Comparison of ENCODE assay signal across 25 cellular contexts in the genomic region with DNA sequence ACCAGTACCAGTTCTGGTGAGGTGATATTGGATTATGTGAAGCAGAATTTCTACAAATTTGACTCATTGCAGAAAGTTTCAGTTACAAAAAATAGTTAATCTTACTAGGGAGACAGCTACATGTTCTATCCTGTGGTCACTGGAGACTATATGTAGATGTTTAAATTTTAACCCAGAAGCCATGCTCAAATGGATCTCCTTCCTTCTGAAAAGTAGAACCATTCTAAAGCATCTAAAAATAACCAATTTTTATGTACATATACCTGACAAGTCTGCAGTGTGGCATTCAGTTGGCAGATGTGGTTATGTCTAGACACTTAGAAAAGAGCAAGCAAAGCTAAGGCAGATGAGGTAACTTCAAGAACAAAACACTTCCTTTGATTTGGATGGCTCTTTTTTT.
DNase-seq lines count a peak whose midpoint lies in the region; ATAC-seq, FAIRE-seq and TF ChIP-seq lines count a peak whose summit lies in the region.
"Had no signal": no experiment of that assay in that cellular context is flagged by ENCODE, and none has a peak within 500 bp of the region (broad histone marks: within the 10 kb centered on the region; RNA-seq: fewer than 3 reads in every experiment).

No MANE protein-coding gene starts in this region.

- no peak for TF ChIP-seq CTCF in A549 (IDR thresholded peaks at IDR 0.05)
- no peak for TF ChIP-seq CTCF in GM20000 (IDR thresholded peaks at IDR 0.05; ENCODE audit: extremely low read depth, missing control alignments)
- no peak for TF ChIP-seq CTCF in foreskin fibroblast (IDR thresholded peaks at IDR 0.05; ENCODE audit: low read depth, low read length)

- DNase-seq in A549 (ENCODE audit: low read depth in 1 of 2, low spot score in 1 of 2) (no peak), GM20000 (ENCODE audit: low spot score) (no peak), NCI-H1092 (lab: John Stamatoyannopoulos, UW) (no peak), NCI-H526 (lab: John Stamatoyannopoulos, UW) (no peak), foreskin fibroblast (no peak)
- DNase-seq: 8988T; activated CD4-positive, alpha-beta T cell treated with anti-CD3 and anti-CD28 coated beads for 48 hours; activated CD8-positive, alpha-beta memory T cell treated with anti-CD3 and anti-CD28 coated beads, Interleukin-2, amount 10 ng/mL, durations not matched to agents 7 days and 5 days; DMS79 treated with DMSO at 0.1 percent for 48 hours; gastrocnemius medialis; MM.1S; NCI-H146; NCI-H69; occipital lobe; SIG-M5; small intestine; stimulated activated CD4-positive, alpha-beta T cell treated with anti-CD3 and anti-CD28 coated beads, Interleukin-2, amount 100 ng/mL, for 48 hours; stomach; T-helper 1 cell had no signal

- no peaks in the 10 kb centered on the region for H3K9me3 ChIP-seq in A549
- H3K9me3 ChIP-seq: gastrocnemius medialis, stomach had no signal

- POLR2A ChIA-PET in A549 (lab: Yijun Ruan, JAX), result no interaction called here

- no peak overlapping the region for H3K27ac ChIP-seq in A549
- H3K27ac ChIP-seq: gastrocnemius medialis, stomach had no signal

- H3K4me2 ChIP-seq in A549, result no peak overlapping the region

- TF ChIP-seq EP300 in A549 (IDR thresholded peaks at IDR 0.05), result no peak

- H3K4me3 ChIP-seq in A549 (no peak overlapping the region), foreskin fibroblast (ENCODE audit: low read depth in 1 of 2, low read length in 2 of 2) (no peak overlapping the region)
- H3K4me3 ChIP-seq: gastrocnemius medialis, stomach had no signal

- CTCF ChIA-PET in A549 (lab: Yijun Ruan, JAX), result no interaction called here

- H3K4me1 ChIP-seq in A549, result no peaks in the 10 kb centered on the region
- H3K4me1 ChIP-seq: gastrocnemius medialis, stomach had no signal

- TF ChIP-seq POLR2A in A549 (IDR thresholded peaks at IDR 0.05; ENCODE audit: low read length), result no peak

- FAIRE-seq in A549 (lab: Jason Lieb, UNC), result peak; percentile 72
- FAIRE-seq: GM12892, keratinocyte, small intestine had no signal

- TF ChIP-seq RAD21 in A549 (conservative IDR thresholded peaks at IDR 0.05 in 1 of 2, IDR thresholded peaks at IDR 0.05 in 1 of 2), result no peak

- ATAC-seq in A549, result no peak
- peak; percentile 85 for ATAC-seq in GM19452 (IDR thresholded peaks at IDR 0.05; ENCODE audit: unreplicated experiment)
- peak; percentile 64 for ATAC-seq in HG02840 (IDR thresholded peaks at IDR 0.05; ENCODE audit: low FRiP score, unreplicated experiment)
- peak; percentile 79 for ATAC-seq in HG03378 (IDR thresholded peaks at IDR 0.05; ENCODE audit: unreplicated experiment)
- ATAC-seq: activated CD8-positive, alpha-beta memory T cell treated with anti-CD3 and anti-CD28 coated beads, Interleukin-2, amount 10 ng/mL, durations not matched to agents 7 days and 5 days; esophagus mucosa; gastrocnemius medialis had no signal

TF ChIP-seq in A549, 52 proteins besides CTCF, POLR2A, EP300 and RAD21:
- TF ChIP-seq TP53 (CRISPR knock-in tag; IDR thresholded peaks at IDR 0.05) (no peak), SMC3 (IDR thresholded peaks at IDR 0.05) (no peak), MAZ (IDR thresholded peaks at IDR 0.05; ENCODE audit: borderline replicate concordance, low read depth, low read length) (no peak), FOSL2 (IDR thresholded peaks at IDR 0.05) (no peak), FOSL2 (CRISPR knock-in tag; IDR thresholded peaks at IDR 0.05) (no peak), CBX8 (IDR thresholded peaks at IDR 0.05) (no peak), MAFK (IDR thresholded peaks at IDR 0.05; ENCODE audit: partially characterized antibody) (no peak), HDAC2 (IDR thresholded peaks at IDR 0.05) (no peak), RARB (CRISPR knock-in tag; IDR thresholded peaks at IDR 0.05) (no peak), ZSCAN20 (CRISPR knock-in tag; IDR thresholded peaks at IDR 0.05) (no peak), CEBPB (IDR thresholded peaks at IDR 0.05) (no peak), FOSB (CRISPR knock-in tag; IDR thresholded peaks at IDR 0.05) (no peak)
- TF ChIP-seq, protein P1, sequence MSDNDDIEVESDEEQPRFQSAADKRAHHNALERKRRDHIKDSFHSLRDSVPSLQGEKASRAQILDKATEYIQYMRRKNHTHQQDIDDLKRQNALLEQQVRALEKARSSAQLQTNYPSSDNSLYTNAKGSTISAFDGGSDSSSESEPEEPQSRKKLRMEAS (IDR thresholded peaks at IDR 0.05), result no peak
- TF ChIP-seq, protein P2, sequence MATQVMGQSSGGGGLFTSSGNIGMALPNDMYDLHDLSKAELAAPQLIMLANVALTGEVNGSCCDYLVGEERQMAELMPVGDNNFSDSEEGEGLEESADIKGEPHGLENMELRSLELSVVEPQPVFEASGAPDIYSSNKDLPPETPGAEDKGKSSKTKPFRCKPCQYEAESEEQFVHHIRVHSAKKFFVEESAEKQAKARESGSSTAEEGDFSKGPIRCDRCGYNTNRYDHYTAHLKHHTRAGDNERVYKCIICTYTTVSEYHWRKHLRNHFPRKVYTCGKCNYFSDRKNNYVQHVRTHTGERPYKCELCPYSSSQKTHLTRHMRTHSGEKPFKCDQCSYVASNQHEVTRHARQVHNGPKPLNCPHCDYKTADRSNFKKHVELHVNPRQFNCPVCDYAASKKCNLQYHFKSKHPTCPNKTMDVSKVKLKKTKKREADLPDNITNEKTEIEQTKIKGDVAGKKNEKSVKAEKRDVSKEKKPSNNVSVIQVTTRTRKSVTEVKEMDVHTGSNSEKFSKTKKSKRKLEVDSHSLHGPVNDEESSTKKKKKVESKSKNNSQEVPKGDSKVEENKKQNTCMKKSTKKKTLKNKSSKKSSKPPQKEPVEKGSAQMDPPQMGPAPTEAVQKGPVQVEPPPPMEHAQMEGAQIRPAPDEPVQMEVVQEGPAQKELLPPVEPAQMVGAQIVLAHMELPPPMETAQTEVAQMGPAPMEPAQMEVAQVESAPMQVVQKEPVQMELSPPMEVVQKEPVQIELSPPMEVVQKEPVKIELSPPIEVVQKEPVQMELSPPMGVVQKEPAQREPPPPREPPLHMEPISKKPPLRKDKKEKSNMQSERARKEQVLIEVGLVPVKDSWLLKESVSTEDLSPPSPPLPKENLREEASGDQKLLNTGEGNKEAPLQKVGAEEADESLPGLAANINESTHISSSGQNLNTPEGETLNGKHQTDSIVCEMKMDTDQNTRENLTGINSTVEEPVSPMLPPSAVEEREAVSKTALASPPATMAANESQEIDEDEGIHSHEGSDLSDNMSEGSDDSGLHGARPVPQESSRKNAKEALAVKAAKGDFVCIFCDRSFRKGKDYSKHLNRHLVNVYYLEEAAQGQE (IDR thresholded peaks at IDR 0.05), result no peak
TF ChIP-seq in A549: peak in this region for 0.

Comparison
In these comparisons a context has a peak if more than half of its experiments do, and no peak if none do; other contexts are left out.
1. ATAC-seq: peak in GM19452 (single experiment), HG02840 (single experiment) and HG03378 (single experiment); none in A549 (0 of 2).